In genomic region chr11:9972917-9973504, GRCh38 we compare ENCODE assay signal across 1 cellular context.
TF ChIP-seq lines count a peak whose summit lies in the region.

No MANE protein-coding gene starts in this region.

TF ChIP-seq in HepG2, 621 proteins besides CTCF, POLR2A, EP300 and RAD21 (continued from another document):
- TF ChIP-seq GABPA (IDR thresholded peaks at IDR 0.05; ENCODE audit: low read depth, low read length) (no peak), GABPA (CRISPR knock-in tag; IDR thresholded peaks at IDR 0.05; ENCODE audit: low read depth) (no peak), MEIS2 (CRISPR knock-in tag; IDR thresholded peaks at IDR 0.05) (no peak), MLLT10 (CRISPR knock-in tag; IDR thresholded peaks at IDR 0.05) (no peak), RFXANK (CRISPR knock-in tag; IDR thresholded peaks at IDR 0.05) (no peak), IRF9 (CRISPR knock-in tag; IDR thresholded peaks at IDR 0.05; ENCODE audit: borderline replicate concordance) (no peak), ZNF331 (CRISPR knock-in tag; IDR thresholded peaks at IDR 0.05) (0 out of 2 replicates have a peak, but pooled peaks have one; percentile 27), HMGXB3 (CRISPR knock-in tag; IDR thresholded peaks at IDR 0.05; ENCODE audit: borderline replicate concordance) (no peak), KLF9 (CRISPR knock-in tag; IDR thresholded peaks at IDR 0.05; ENCODE audit: low read depth) (0 out of 2 replicates have a peak, but pooled peaks have one; percentile 52), ZNF446 (CRISPR knock-in tag; IDR thresholded peaks at IDR 0.05) (no peak), FOXK1 (CRISPR knock-in tag; IDR thresholded peaks at IDR 0.05; ENCODE audit: borderline replicate concordance, low read depth) (no peak), RXRB (CRISPR knock-in tag; IDR thresholded peaks at IDR 0.05; ENCODE audit: borderline replicate concordance) (0 out of 2 replicates have a peak, but pooled peaks have one; percentile 24), KLF11 (CRISPR knock-in tag; IDR thresholded peaks at IDR 0.05) (no peak), FOXA3 (CRISPR knock-in tag; IDR thresholded peaks at IDR 0.05) (no peak), PPARG (CRISPR knock-in tag; conservative IDR thresholded peaks at IDR 0.05) (peak; percentile 51), NCOA5 (CRISPR knock-in tag; IDR thresholded peaks at IDR 0.05) (no peak), RERE (CRISPR knock-in tag; IDR thresholded peaks at IDR 0.05; ENCODE audit: low read depth) (no peak), STAG1 (CRISPR knock-in tag; IDR thresholded peaks at IDR 0.05) (peak; percentile 90), ZNF557 (CRISPR knock-in tag; IDR thresholded peaks at IDR 0.05) (no peak), U2AF2 (IDR thresholded peaks at IDR 0.05; ENCODE audit: low read depth, low read length) (no peak), ZNF691 (CRISPR knock-in tag; IDR thresholded peaks at IDR 0.05; ENCODE audit: borderline replicate concordance, low read depth) (no peak), TGIF2 (CRISPR knock-in tag; IDR thresholded peaks at IDR 0.05) (no peak), ZNF326 (CRISPR knock-in tag; IDR thresholded peaks at IDR 0.05; ENCODE audit: borderline replicate concordance) (no peak)
